10 cellular contexts compared by ENCODE assay signal in the genomic region with DNA sequence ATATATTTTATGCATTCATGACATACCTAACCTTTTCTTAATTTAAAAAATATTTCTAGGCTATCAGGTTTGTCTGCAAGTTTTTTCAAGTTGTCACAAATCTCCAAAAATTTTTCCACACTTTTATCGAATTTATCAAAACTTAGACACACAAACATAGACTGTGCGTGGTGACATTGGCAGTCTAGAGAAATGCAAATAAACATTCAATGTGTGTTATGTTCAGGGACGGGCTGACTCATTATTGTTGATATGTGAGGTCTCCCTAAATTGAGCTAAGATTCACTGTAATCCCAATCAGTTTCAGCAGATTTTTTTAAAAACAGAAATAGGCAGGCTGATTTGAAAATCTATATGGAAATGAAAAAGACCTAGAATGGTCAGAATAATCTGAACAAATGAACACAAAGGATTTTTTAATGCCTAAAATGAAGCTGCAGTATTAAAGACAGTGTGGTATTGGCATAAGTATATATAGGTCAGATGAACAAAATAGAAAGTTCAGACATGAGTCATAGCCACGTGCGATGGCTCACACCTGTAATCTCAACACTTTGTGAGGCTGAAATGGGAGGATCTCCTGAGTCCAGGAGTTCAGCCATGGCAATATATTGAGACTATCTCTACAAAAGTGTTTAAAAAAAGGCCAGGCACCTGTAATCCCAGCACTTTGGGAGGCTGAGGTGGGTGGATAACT. TPM values are rescaled to one million over a fixed set of nuclear protein-coding genes. Genes with fewer than 3 reads are reported as not detected.
DNase-seq lines count a peak whose midpoint lies in the region; ATAC-seq, FAIRE-seq and TF ChIP-seq lines count a peak whose summit lies in the region.
"Had no signal": no experiment of that assay in that cellular context is flagged by ENCODE, and none has a peak within 500 bp of the region (broad histone marks: within the 10 kb centered on the region; RNA-seq: fewer than 3 reads in every experiment).

No MANE protein-coding gene starts in this region.

- no peak for TF ChIP-seq CTCF in bronchial epithelial cell (IDR thresholded peaks at IDR 0.05; ENCODE audit: insufficient read depth, low read length, severe bottlenecking)

- peak; percentile 17 for DNase-seq in DMS53 treated with DMSO at 0.1 percent for 48 hours (lab: John Stamatoyannopoulos, UW; ENCODE audit: unreplicated experiment)
- DNase-seq in bronchial epithelial cell (ENCODE audit: low read depth), result peak; percentile 85
- DNase-seq in NCI-H146 treated with DMSO at 0.1 percent for 48 hours (lab: John Stamatoyannopoulos, UW; ENCODE audit: unreplicated experiment), result no peak
- no peak for DNase-seq in CD8-positive, alpha-beta memory T cell
- DNase-seq in HCEC 1CT, result no peak
- no peak for DNase-seq in posterior cingulate gyrus

- CTCF ChIA-PET in CD8-positive, alpha-beta memory T cell (lab: Charles Lee), result interaction anchor here (0.6 kb wide), 1 partner anchor 293 kb away, joined by 3 read pairs; no protein-coding TSS in a partner anchor

- no peaks in the 10 kb centered on the region for H3K9me3 Mint-ChIP-seq in CD8-positive, alpha-beta memory T cell
- H3K9me3 Mint-ChIP-seq: central memory CD8-positive, alpha-beta T cell had no signal

- no peak for FAIRE-seq in bronchial epithelial cell (lab: Jason Lieb, UNC)
- FAIRE-seq: G401.6 had no signal

- H3K4me1 Mint-ChIP-seq in CD8-positive, alpha-beta memory T cell, result peaks cover 4 to 31% (median 4%) of the 10 kb centered on the region in 3 donors

- intact Hi-C loops in posterior cingulate gyrus (cut with DNase I), result no loop called here

- peak; percentile 93 for ATAC-seq in GM19438 (IDR thresholded peaks at IDR 0.05; ENCODE audit: low read depth, unreplicated experiment)
- peak; percentile 82 for ATAC-seq in HG03135 (IDR thresholded peaks at IDR 0.05; ENCODE audit: unreplicated experiment)

- no peaks in the 10 kb centered on the region for H3K27me3 ChIP-seq in bronchial epithelial cell (ENCODE audit: control insufficient read depth, insufficient read depth, low read length)
- H3K27me3 ChIP-seq in CD8-positive, alpha-beta memory T cell (ENCODE audit: insufficient read depth, low read length, poor library complexity, severe bottlenecking), result no peaks in the 10 kb centered on the region

- H3K36me3 ChIP-seq in bronchial epithelial cell (ENCODE audit: control insufficient read depth, insufficient read depth, low read length), result no peaks in the 10 kb centered on the region
- no peaks in the 10 kb centered on the region for H3K36me3 ChIP-seq in CD8-positive, alpha-beta memory T cell (ENCODE audit: insufficient read depth, low read length)

- no peaks in the 10 kb centered on the region for H3K4me1 ChIP-seq in CD8-positive, alpha-beta memory T cell (ENCODE audit: insufficient read depth, low read length)

- H3K36me3 Mint-ChIP-seq in CD8-positive, alpha-beta memory T cell, result no peaks in the 10 kb centered on the region

- no peak overlapping the region for H3K4me3 ChIP-seq in bronchial epithelial cell (ENCODE audit: low read depth, low read length)
- no peak overlapping the region for H3K4me3 ChIP-seq in CD8-positive, alpha-beta memory T cell (ENCODE audit: low read length)

- no peak overlapping the region for H3K4me3 Mint-ChIP-seq in CD8-positive, alpha-beta memory T cell
- H3K4me3 Mint-ChIP-seq: central memory CD8-positive, alpha-beta T cell had no signal

- POLR2A ChIA-PET in CD8-positive, alpha-beta memory T cell (lab: Charles Lee), result no interaction called here

- H3K9me3 ChIP-seq in CD8-positive, alpha-beta memory T cell (ENCODE audit: low read length), result no peaks in the 10 kb centered on the region

- peak overlapping the region in 1 of 8 donors; percentile 38 for H3K27ac Mint-ChIP-seq in CD8-positive, alpha-beta memory T cell

- H3K27ac ChIP-seq in CD8-positive, alpha-beta memory T cell (ENCODE audit: low read depth, low read length), result no peak overlapping the region

- H3K27me3 Mint-ChIP-seq in CD8-positive, alpha-beta memory T cell, result no peaks in the 10 kb centered on the region
- H3K27me3 Mint-ChIP-seq: central memory CD8-positive, alpha-beta T cell had no signal

RNA-seq across cellular contexts. Expression of gene BLTP3A, which starts 19.2 kb away (rescaled TPM):
- 7.8 and 8.2 TPM in 2 replicates for total RNA-seq in bronchial epithelial cell
- 10 to 100 TPM; 18.8 to 19.4 TPM for total RNA-seq in CD8-positive, alpha-beta memory T cell
- 1.8 TPM for polyA plus RNA-seq in CD8-positive, alpha-beta memory T cell

RNA-seq across cellular contexts. Expression of gene SNRPC, which starts 53.8 kb away (rescaled TPM):
- 46.6 and 62.6 TPM in 2 replicates for total RNA-seq in bronchial epithelial cell
- total RNA-seq in CD8-positive, alpha-beta memory T cell, result 100 to 1,000 TPM; 204 to 211 TPM
- polyA plus RNA-seq in CD8-positive, alpha-beta memory T cell, result 287 TPM

Comparison
In these comparisons a context has a peak if more than half of its experiments do, and no peak if none do; other contexts are left out.
1. DNase-seq: peak in DMS53 treated with DMSO at 0.1 percent for 48 hours (single experiment) and bronchial epithelial cell (single experiment); none in NCI-H146 treated with DMSO at 0.1 percent for 48 hours (single experiment), CD8-positive, alpha-beta memory T cell (0 of 5), HCEC 1CT (single experiment) and posterior cingulate gyrus (0 of 10).